In the genomic region with DNA sequence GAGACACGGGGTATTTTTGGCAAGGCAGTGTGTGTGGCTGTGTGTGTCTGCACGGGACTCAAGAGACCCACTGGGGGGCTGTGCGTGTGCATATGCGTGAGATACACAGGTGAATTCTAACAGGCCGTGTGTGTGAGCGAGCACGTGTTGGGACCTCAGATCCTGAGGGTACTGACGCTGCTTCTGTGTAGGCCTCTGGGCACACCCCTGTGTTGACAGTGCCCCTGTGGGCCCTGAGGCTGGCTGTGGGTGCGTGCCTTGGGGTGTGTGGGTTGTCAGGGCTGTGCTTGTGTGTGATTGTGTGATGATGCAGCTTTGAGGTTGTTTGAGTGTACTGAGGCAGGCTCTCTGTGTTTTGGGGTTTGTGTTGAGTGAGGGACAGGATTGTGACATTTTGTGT, we compare ENCODE assay signal across 14 cellular contexts. TPM values are rescaled to one million over a fixed set of nuclear protein-coding genes. Genes with fewer than 3 reads are reported as not detected.
"Had no signal": no experiment of that assay in that cellular context is flagged by ENCODE, and none has a peak within 500 bp of the region (broad histone marks: within the 10 kb centered on the region; RNA-seq: fewer than 3 reads in every experiment).

No MANE protein-coding gene starts in this region.

- ATAC-seq: body of pancreas; left cardiac atrium; lower lobe of right lung; right lobe of liver; stimulated activated memory B cell treated with anti-CD40 and anti-IgM and Interleukin-4, amounts not matched to agents 10 μg/mL and 1 μg/mL and 100 μg/mL, for 72 hours had no signal

- H3K27ac Mint-ChIP-seq: activated naive CD4-positive, alpha-beta T cell treated with anti-CD3 and anti-CD28 coated beads for 36 hours; endodermal cell; mesothelial cell of epicardium; stimulated activated memory B cell treated with anti-CD40 and anti-IgM and Interleukin-4, amounts not matched to agents 10 μg/mL and 1 μg/mL and 100 μg/mL, for 72 hours had no signal

- H3K27me3 Mint-ChIP-seq: stimulated activated memory B cell treated with anti-CD40 and anti-IgM and Interleukin-4, amounts not matched to agents 10 μg/mL and 1 μg/mL and 100 μg/mL, for 72 hours had no signal

- H3K9me3 Mint-ChIP-seq: activated naive CD4-positive, alpha-beta T cell treated with anti-CD3 and anti-CD28 coated beads for 36 hours; immature natural killer cell; stimulated activated memory B cell treated with anti-CD40 and anti-IgM and Interleukin-4, amounts not matched to agents 10 μg/mL and 1 μg/mL and 100 μg/mL, for 72 hours had no signal

- H3K4me3 Mint-ChIP-seq: activated naive CD4-positive, alpha-beta T cell treated with anti-CD3 and anti-CD28 coated beads for 36 hours; endodermal cell; mesothelial cell of epicardium; stimulated activated memory B cell treated with anti-CD40 and anti-IgM and Interleukin-4, amounts not matched to agents 10 μg/mL and 1 μg/mL and 100 μg/mL, for 72 hours had no signal

- DNase-seq: activated naive CD4-positive, alpha-beta T cell treated with anti-CD3 and anti-CD28 coated beads for 36 hours; amniotic stem cell; body of pancreas; central memory CD4-positive, alpha-beta T cell; endodermal cell; immature natural killer cell; left cardiac atrium; lower lobe of right lung; right lobe of liver; SK-N-SH; trophoblast cell had no signal

- H3K4me1 Mint-ChIP-seq: endodermal cell; mesothelial cell of epicardium; stimulated activated memory B cell treated with anti-CD40 and anti-IgM and Interleukin-4, amounts not matched to agents 10 μg/mL and 1 μg/mL and 100 μg/mL, for 72 hours had no signal

RNA-seq across cellular contexts. Expression of a gene that starts 13.9 kb away (rescaled TPM):
- total RNA-seq: body of pancreas, left cardiac atrium, lower lobe of right lung had no signal

RNA-seq across cellular contexts. Expression of a gene that starts 17.4 kb away (rescaled TPM):
- total RNA-seq: myocyte had no signal
